11 cellular contexts compared by ENCODE assay signal in the genomic region with DNA sequence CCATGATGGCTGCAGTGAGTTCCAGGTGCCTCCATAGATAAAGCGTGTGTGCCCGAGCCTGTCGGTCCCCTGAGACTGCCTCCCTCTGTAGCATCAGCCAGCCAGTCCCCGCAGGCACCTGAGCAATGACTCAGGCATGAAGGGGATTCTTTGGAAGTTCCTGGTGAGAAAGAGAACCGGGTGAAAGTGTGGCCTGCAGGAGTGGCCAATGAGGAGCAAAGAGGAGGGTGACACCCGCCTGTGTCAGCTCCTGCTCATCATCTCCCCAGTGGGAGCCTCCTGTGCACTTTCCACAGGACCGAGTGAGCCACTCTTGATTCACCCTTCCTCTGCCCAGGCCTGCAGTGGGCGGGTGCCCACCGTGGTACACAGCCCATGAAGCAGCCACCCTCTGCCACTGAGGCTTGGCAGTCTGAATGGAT.
DNase-seq lines count a peak whose midpoint lies in the region; ATAC-seq and TF ChIP-seq lines count a peak whose summit lies in the region.
"Had no signal": no experiment of that assay in that cellular context is flagged by ENCODE, and none has a peak within 500 bp of the region (broad histone marks: within the 10 kb centered on the region; RNA-seq: fewer than 3 reads in every experiment).

No MANE protein-coding gene starts in this region.

- peak overlapping the region; percentile 91 for H3K27ac ChIP-seq in AG04450 (ENCODE audit: low read depth, low read length)
- H3K27ac ChIP-seq: body of pancreas had no signal

- no peaks in the 10 kb centered on the region for H3K27me3 ChIP-seq in AG04450 (ENCODE audit: control insufficient read depth, insufficient read depth, low read length)
- H3K27me3 ChIP-seq: body of pancreas had no signal

- peaks cover 55% of the 10 kb centered on the region for H3K4me1 Mint-ChIP-seq in HFFc6 (ENCODE audit: low read depth)

- CTCF ChIA-PET in AG04450 (lab: Charles Lee), result no interaction called here

- no peaks in the 10 kb centered on the region for H3K36me3 Mint-ChIP-seq in HFFc6 (ENCODE audit: low read depth)

- H3K27ac Mint-ChIP-seq in HFFc6, result peak overlapping the region; percentile 97

- TF ChIP-seq CTCF in AG04450 (IDR thresholded peaks at IDR 0.05; ENCODE audit: low read depth, low read length) (no peak), HFFc6 (IDR thresholded peaks at IDR 0.05) (no peak)

- H3K4me3 ChIP-seq in AG04450 (ENCODE audit: low read depth, low read length), result no peak overlapping the region
- H3K4me3 ChIP-seq: body of pancreas had no signal

- intact Hi-C loops in left colon (cut with DNase I, micrococcal nuclease), result no loop called here

- ATAC-seq in left colon (peak; percentile 19), GM19328 (IDR thresholded peaks at IDR 0.05; ENCODE audit: unreplicated experiment) (no peak), GM18861 (IDR thresholded peaks at IDR 0.05; ENCODE audit: unreplicated experiment) (no peak), GM18868 (IDR thresholded peaks at IDR 0.05; ENCODE audit: unreplicated experiment) (no peak)
- ATAC-seq: body of pancreas had no signal

- POLR2A ChIA-PET in AG04450 (lab: Yijun Ruan, JAX), result no interaction called here

- no peak overlapping the region for H3K4me3 Mint-ChIP-seq in HFFc6

- H3K9me3 Mint-ChIP-seq in HFFc6, result no peaks in the 10 kb centered on the region

- H3K9me3 ChIP-seq in AG04450 (ENCODE audit: control insufficient read depth, insufficient read depth, low read length), result peaks cover 3% of the 10 kb centered on the region; the same call in 1 of the 2 replicates
- H3K9me3 ChIP-seq: body of pancreas had no signal

- DNase-seq in AG04450 (ENCODE audit: low read depth, low spot score) (no peak), HFFc6 (peak; percentile 88), amniotic epithelial cell (ENCODE audit: low read depth) (peak; percentile 50), left colon (no peak), epidermal melanocyte (ENCODE audit: insufficient read length, low spot score) (no peak)
- DNase-seq: activated CD4-positive, CD25-positive, alpha-beta regulatory T cell treated with anti-CD3 and anti-CD28 coated beads, Interleukin-2, amount 50 U/mL, for 72 hours; body of pancreas; Karpas-422 had no signal

- H3K27me3 Mint-ChIP-seq in HFFc6 (ENCODE audit: insufficient read depth), result no peaks in the 10 kb centered on the region

Comparison
In these comparisons a context has a peak if more than half of its experiments do, and no peak if none do; other contexts are left out.
1. DNase-seq: peak in HFFc6 (single experiment) and amniotic epithelial cell (single experiment); none in AG04450 (single experiment), left colon (0 of 2) and epidermal melanocyte (single experiment).